ENCODE assay signal across 5 cellular contexts in the genomic region with DNA sequence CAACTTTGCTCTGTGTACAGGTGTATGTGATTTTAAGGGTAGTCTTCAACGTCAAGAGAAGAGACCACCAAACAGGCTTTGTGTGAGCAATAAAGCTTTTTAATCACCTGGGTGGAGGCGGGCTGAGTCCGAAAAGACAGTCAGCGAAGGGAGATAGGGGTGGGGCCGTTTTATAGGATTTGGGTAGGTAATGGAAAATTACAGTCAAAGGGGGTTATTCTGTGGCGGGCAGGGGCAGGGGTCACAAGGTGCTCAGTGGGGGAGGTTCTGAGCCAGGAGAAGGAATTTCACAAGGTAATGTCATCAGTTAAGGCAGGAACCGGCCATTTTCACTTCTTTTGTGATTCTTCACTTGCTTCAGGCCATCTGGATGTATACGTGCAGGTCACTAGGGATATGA. TPM values are rescaled to one million over a fixed set of nuclear protein-coding genes. Genes with fewer than 3 reads are reported as not detected.
"Had no signal": no experiment of that assay in that cellular context is flagged by ENCODE, and none has a peak within 500 bp of the region (broad histone marks: within the 10 kb centered on the region; RNA-seq: fewer than 3 reads in every experiment).

No MANE protein-coding gene starts in this region.

RNA-seq across cellular contexts. Expression of a gene that starts 9.4 kb away (rescaled TPM):
- total RNA-seq: activated CD8-positive, alpha-beta memory T cell treated with anti-CD3 and anti-CD28 coated beads for 36 hours; activated CD8-positive, alpha-beta memory T cell treated with anti-CD3 and anti-CD28 coated beads, Interleukin-2, amount 10 ng/mL, durations not matched to agents 7 days and 5 days; activated CD8-positive, alpha-beta T cell treated with anti-CD3 and anti-CD28 coated beads, Interleukin-2, amount 10 ng/mL, durations not matched to agents 7 days and 5 days; activated T-helper 1 cell treated with anti-CD3 and anti-CD28 coated beads, Interleukin-12 subunit alpha, Interleukin-12 subunit beta, Interleukin-2, Interleukin-4 antibody, amounts not matched to agents 30 ng/mL and 10 ng/mL and 1 ng/mL, durations not matched to agents 14 hours and 24 hours and 36 hours; activated T-helper 2 cell treated with anti-CD3 and anti-CD28 coated beads, Interferon-gamma antibody, Interleukin-2, Interleukin-4, amounts not matched to agents 10 μg/mL and 5 μg/mL and 100 μg/mL, durations not matched to agents 14 hours and 24 hours and 36 hours had no signal
